1 cellular context compared by ENCODE assay signal in the genomic region with DNA sequence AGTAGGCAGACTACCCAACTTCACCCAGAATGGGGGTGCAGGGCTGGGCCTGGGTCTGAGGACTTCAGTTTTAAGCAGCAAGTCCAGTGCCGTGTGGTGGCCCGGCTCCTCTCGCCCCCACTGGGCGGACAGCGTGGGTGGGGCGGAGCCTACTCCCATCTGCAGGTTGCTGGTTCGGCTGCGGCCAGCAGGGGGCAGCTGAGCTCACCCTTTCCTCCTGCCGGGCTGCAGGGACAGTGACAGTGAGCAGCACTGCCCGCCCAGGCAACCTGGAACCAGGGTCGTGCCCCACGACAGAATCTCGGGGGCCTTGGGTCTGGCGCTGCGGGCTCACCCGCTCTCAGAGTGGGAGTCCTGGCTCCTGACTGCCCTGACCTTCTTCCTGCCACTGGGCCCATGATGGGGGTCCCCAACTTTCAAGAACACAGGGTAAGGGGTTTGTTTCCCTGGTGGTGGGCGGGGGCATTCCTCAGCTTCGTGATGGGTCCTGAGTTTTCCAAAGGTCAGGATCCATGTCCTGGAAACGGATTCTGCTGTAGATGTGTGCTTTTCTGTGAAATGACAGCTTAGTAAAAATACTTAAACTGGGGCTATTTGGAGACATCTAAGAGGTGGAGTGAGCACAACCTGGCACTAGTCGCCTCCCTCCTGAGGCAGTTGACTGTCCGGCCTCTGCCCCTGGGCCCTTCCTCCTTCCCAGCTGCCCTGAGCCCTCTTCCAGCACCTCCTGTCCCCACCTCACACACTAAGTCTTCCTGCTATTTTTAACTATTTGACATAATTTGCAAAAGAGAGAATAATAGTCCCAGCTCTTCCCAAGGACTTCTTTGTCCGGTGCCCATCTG.
A peak's percentile ranks its signal among the peaks of the same experiment; 100 is the strongest.
TF ChIP-seq lines count a peak whose summit lies in the region.

No MANE protein-coding gene starts in this region.

TF ChIP-seq in A549, 52 proteins besides CTCF, POLR2A, EP300 and RAD21 (continued from another document):
- TF ChIP-seq, protein P1, sequence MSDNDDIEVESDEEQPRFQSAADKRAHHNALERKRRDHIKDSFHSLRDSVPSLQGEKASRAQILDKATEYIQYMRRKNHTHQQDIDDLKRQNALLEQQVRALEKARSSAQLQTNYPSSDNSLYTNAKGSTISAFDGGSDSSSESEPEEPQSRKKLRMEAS (IDR thresholded peaks at IDR 0.05), result peak; percentile 62; the same call in 1 of the 2 replicates
- TF ChIP-seq CBX8 (IDR thresholded peaks at IDR 0.05) (no peak), TP53 (CRISPR knock-in tag; IDR thresholded peaks at IDR 0.05) (0 out of 2 replicates have a peak, but pooled peaks have one; percentile 11), NPAS2 (CRISPR knock-in tag; IDR thresholded peaks at IDR 0.05; ENCODE audit: borderline replicate concordance) (no peak), SMC3 (IDR thresholded peaks at IDR 0.05) (peak; percentile 96), CHD2 (IDR thresholded peaks at IDR 0.05; ENCODE audit: low read length, partially characterized antibody) (no peak), HES2 (IDR thresholded peaks at IDR 0.05) (no peak), RARB (CRISPR knock-in tag; IDR thresholded peaks at IDR 0.05) (peak; percentile 80), FOSL2 (IDR thresholded peaks at IDR 0.05) (no peak), FOSL2 (CRISPR knock-in tag; IDR thresholded peaks at IDR 0.05) (no peak; the same call in 1 of the 2 replicates), FOSB (CRISPR knock-in tag; IDR thresholded peaks at IDR 0.05) (no peak), CEBPB (IDR thresholded peaks at IDR 0.05) (no peak), MAZ (IDR thresholded peaks at IDR 0.05; ENCODE audit: borderline replicate concordance, low read depth, low read length) (peak; percentile 87), ZSCAN20 (CRISPR knock-in tag; IDR thresholded peaks at IDR 0.05) (no peak), PBX3 (IDR thresholded peaks at IDR 0.05) (no peak), JUNB (IDR thresholded peaks at IDR 0.05) (no peak), NR3C1 (IDR thresholded peaks at IDR 0.05) (no peak), POLR2AphosphoS2 (conservative IDR thresholded peaks at IDR 0.05; ENCODE audit: low read length) (no peak), E2F6 (IDR thresholded peaks at IDR 0.05; ENCODE audit: borderline replicate concordance, low read depth) (peak; percentile 30; the same call in 1 of the 2 replicates), JUN (IDR thresholded peaks at IDR 0.05) (0 out of 5 replicates have a peak, but pooled peaks of 1 of the 2 experiments have one; percentile 52), HEYL (CRISPR knock-in tag; IDR thresholded peaks at IDR 0.05) (no peak), CHD4 (IDR thresholded peaks at IDR 0.05; ENCODE audit: borderline replicate concordance) (no peak), HOXB13 (CRISPR knock-in tag; IDR thresholded peaks at IDR 0.05; ENCODE audit: low read depth) (no peak), ZFP36 (IDR thresholded peaks at IDR 0.05; ENCODE audit: borderline replicate concordance, partially characterized antibody) (no peak), BHLHE40 (IDR thresholded peaks at IDR 0.05; ENCODE audit: low read depth, low read length) (no peak), HDAC2 (IDR thresholded peaks at IDR 0.05) (no peak)
- TF ChIP-seq, protein P2, sequence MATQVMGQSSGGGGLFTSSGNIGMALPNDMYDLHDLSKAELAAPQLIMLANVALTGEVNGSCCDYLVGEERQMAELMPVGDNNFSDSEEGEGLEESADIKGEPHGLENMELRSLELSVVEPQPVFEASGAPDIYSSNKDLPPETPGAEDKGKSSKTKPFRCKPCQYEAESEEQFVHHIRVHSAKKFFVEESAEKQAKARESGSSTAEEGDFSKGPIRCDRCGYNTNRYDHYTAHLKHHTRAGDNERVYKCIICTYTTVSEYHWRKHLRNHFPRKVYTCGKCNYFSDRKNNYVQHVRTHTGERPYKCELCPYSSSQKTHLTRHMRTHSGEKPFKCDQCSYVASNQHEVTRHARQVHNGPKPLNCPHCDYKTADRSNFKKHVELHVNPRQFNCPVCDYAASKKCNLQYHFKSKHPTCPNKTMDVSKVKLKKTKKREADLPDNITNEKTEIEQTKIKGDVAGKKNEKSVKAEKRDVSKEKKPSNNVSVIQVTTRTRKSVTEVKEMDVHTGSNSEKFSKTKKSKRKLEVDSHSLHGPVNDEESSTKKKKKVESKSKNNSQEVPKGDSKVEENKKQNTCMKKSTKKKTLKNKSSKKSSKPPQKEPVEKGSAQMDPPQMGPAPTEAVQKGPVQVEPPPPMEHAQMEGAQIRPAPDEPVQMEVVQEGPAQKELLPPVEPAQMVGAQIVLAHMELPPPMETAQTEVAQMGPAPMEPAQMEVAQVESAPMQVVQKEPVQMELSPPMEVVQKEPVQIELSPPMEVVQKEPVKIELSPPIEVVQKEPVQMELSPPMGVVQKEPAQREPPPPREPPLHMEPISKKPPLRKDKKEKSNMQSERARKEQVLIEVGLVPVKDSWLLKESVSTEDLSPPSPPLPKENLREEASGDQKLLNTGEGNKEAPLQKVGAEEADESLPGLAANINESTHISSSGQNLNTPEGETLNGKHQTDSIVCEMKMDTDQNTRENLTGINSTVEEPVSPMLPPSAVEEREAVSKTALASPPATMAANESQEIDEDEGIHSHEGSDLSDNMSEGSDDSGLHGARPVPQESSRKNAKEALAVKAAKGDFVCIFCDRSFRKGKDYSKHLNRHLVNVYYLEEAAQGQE (IDR thresholded peaks at IDR 0.05), result no peak
